6 cellular contexts compared by ENCODE assay signal in genomic region chr20:23914469-23914868, GRCh38. TPM values are rescaled to one million over a fixed set of nuclear protein-coding genes. Genes with fewer than 3 reads are reported as not detected.
"Had no signal": no experiment of that assay in that cellular context is flagged by ENCODE, and none has a peak within 500 bp of the region (broad histone marks: within the 10 kb centered on the region; RNA-seq: fewer than 3 reads in every experiment).

No MANE protein-coding gene starts in this region.

RNA-seq across cellular contexts. Expression of gene CST5, which starts 34.9 kb away (rescaled TPM):
- total RNA-seq: HepG2, HT-29, HT1080, IMR-90, K562 had no signal
- polyA plus RNA-seq: IgD-negative memory B cell, IMR-90, K562 had no signal
